Comparison of ENCODE assay signal across 16 cellular contexts in the genomic region with DNA sequence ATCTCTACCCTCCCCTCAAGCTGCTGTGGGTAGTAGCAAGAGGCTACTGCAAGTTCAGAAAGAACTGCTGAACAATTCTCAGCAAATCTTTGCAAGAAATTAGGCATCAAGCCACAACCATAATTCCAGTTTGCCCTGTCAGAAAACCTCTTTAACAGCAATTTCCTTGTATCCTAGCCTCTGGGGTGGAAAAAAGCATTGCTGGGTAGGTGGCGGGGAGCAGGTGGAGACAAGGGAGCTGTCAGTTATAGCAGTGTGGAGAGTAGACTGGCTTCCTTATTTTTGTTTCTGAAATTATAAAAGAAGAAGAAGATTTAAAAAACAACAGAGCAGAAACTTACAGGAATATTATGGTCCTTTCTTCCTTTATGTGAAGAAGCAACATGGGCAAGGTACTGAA.
"Had no signal": no experiment of that assay in that cellular context is flagged by ENCODE, and none has a peak within 500 bp of the region (broad histone marks: within the 10 kb centered on the region; RNA-seq: fewer than 3 reads in every experiment).

No MANE protein-coding gene starts in this region.

- H3K79me2 ChIP-seq: parathyroid adenoma had no signal

- H3K36me3 ChIP-seq: lower lobe of right lung, prostate gland, suprapubic skin, thyroid gland had no signal

- H3K36me3 Mint-ChIP-seq: natural killer cell; stimulated activated effector memory CD8-positive, alpha-beta T cell treated with anti-CD3 and anti-CD28 coated beads, Interleukin-12 subunit alpha, Interleukin-12 subunit beta, amount 100 ng/mL, for 72 hours had no signal

- H3K27me3 Mint-ChIP-seq: stimulated activated naive CD8-positive, alpha-beta T cell treated with anti-CD3 and anti-CD28 coated beads, Interleukin-15, amount 100 ng/mL, for 72 hours; type B pancreatic cell had no signal

- H3K9me3 ChIP-seq: lower lobe of right lung, prostate gland, sigmoid colon, suprapubic skin, thyroid gland had no signal

- H3K4me1 ChIP-seq: lower lobe of right lung, parathyroid adenoma, prostate gland, sigmoid colon, thyroid gland had no signal

- H3K4me3 ChIP-seq: dorsolateral prefrontal cortex, lower lobe of right lung, prostate gland, sigmoid colon, suprapubic skin, thyroid gland had no signal

- DNase-seq: dorsolateral prefrontal cortex; effector CD4-positive, alpha-beta T cell; left ventricle myocardium superior; lower lobe of right lung; natural killer cell; sigmoid colon; stimulated activated CD4-positive, alpha-beta T cell treated with anti-CD3 and anti-CD28 coated beads, Interleukin-2, amount 100 ng/mL, for 24 hours; stimulated activated CD4-positive, alpha-beta T cell treated with anti-CD3 and anti-CD28 coated beads, Interleukin-4, amount 100 ng/mL, for 24 hours; stimulated activated naive CD8-positive, alpha-beta T cell treated with anti-CD3 and anti-CD28 coated beads, Interleukin-15, amount 100 ng/mL, for 72 hours; thyroid gland had no signal

- H2AFZ ChIP-seq: parathyroid adenoma had no signal

- H3K27me3 ChIP-seq: dorsolateral prefrontal cortex, sigmoid colon, suprapubic skin, thyroid gland had no signal

- H3K9ac ChIP-seq: parathyroid adenoma had no signal

- H3K4me3 Mint-ChIP-seq: natural killer cell; neural crest cell; stimulated activated effector memory CD8-positive, alpha-beta T cell treated with anti-CD3 and anti-CD28 coated beads, Interleukin-12 subunit alpha, Interleukin-12 subunit beta, amount 100 ng/mL, for 72 hours; stimulated activated naive CD8-positive, alpha-beta T cell treated with anti-CD3 and anti-CD28 coated beads, Interleukin-15, amount 100 ng/mL, for 72 hours; type B pancreatic cell had no signal

- H3K4me1 Mint-ChIP-seq: natural killer cell had no signal

- ATAC-seq: left ventricle myocardium superior; lower lobe of right lung; natural killer cell; stimulated activated effector memory CD8-positive, alpha-beta T cell treated with anti-CD3 and anti-CD28 coated beads, Interleukin-12 subunit alpha, Interleukin-12 subunit beta, amount 100 ng/mL, for 72 hours; stimulated activated naive CD8-positive, alpha-beta T cell treated with anti-CD3 and anti-CD28 coated beads, Interleukin-15, amount 100 ng/mL, for 72 hours had no signal

- H3K9me3 Mint-ChIP-seq: natural killer cell; neural crest cell; stimulated activated effector memory CD8-positive, alpha-beta T cell treated with anti-CD3 and anti-CD28 coated beads, Interleukin-12 subunit alpha, Interleukin-12 subunit beta, amount 100 ng/mL, for 72 hours; stimulated activated naive CD8-positive, alpha-beta T cell treated with anti-CD3 and anti-CD28 coated beads, Interleukin-15, amount 100 ng/mL, for 72 hours; type B pancreatic cell had no signal

- H3K27ac ChIP-seq: dorsolateral prefrontal cortex, lower lobe of right lung, parathyroid adenoma, prostate gland, sigmoid colon, suprapubic skin, thyroid gland had no signal

- H3K27ac Mint-ChIP-seq: natural killer cell; stimulated activated effector memory CD8-positive, alpha-beta T cell treated with anti-CD3 and anti-CD28 coated beads, Interleukin-12 subunit alpha, Interleukin-12 subunit beta, amount 100 ng/mL, for 72 hours; type B pancreatic cell had no signal
